ENCODE assay signal across 22 cellular contexts in the genomic region with DNA sequence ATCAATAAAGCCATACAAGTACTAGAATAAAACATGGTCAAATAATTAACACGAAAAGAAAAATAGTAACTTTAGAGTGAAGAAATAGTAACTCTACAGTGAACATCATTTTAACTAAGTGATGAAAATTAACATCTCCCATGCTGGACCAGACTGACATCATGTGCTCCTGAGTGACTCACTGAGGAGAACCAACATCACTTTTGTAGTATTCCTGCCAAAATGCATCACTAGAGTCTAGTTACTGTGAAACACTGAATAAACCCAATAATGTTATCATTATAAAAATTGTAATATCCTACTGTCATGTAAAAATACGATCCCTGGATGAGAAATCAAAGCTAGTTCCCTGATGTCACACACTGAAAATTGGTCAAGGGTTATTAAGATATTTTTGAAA.
"Had no signal": no experiment of that assay in that cellular context is flagged by ENCODE, and none has a peak within 500 bp of the region (broad histone marks: within the 10 kb centered on the region; RNA-seq: fewer than 3 reads in every experiment).

No MANE protein-coding gene starts in this region.

- H3K9me3 ChIP-seq: esophagus squamous epithelium, gastroesophageal sphincter, left ventricle myocardium inferior, pancreas, spleen, testis, transverse colon had no signal

- H3K4me3 ChIP-seq: esophagus squamous epithelium, gastroesophageal sphincter, hepatocyte, left ventricle myocardium inferior, lung, neural progenitor cell, pancreas, spleen, testis, transverse colon had no signal

- ATAC-seq: gastroesophageal sphincter; left cardiac atrium; natural killer cell treated with Interleukin-12 subunit alpha and Interleukin-12 subunit beta and Interleukin-15 and Interleukin-18, amount 100 ng/mL, for 72 hours; pancreas; sciatic nerve; stimulated activated memory B cell treated with anti-CD40 and anti-IgM and Interleukin-4, amounts not matched to agents 10 μg/mL and 1 μg/mL and 100 μg/mL, for 72 hours had no signal

- H3K27me3 ChIP-seq: esophagus squamous epithelium, gastroesophageal sphincter, hepatocyte, neural progenitor cell, pancreas, spleen, testis, transverse colon had no signal

- H3K36me3 ChIP-seq: esophagus squamous epithelium, gastroesophageal sphincter, left ventricle myocardium inferior, neural progenitor cell, pancreas, spleen, transverse colon had no signal

- H3K27ac ChIP-seq: esophagus squamous epithelium, gastroesophageal sphincter, hepatocyte, left ventricle myocardium inferior, neural progenitor cell, pancreas, spleen, testis, transverse colon had no signal

- H3K4me1 ChIP-seq: esophagus squamous epithelium, gastroesophageal sphincter, left ventricle myocardium inferior, neural progenitor cell, pancreas, spleen, testis, transverse colon had no signal

- DNase-seq: cerebellar nuclear complex; esophagus squamous epithelium; kidney; left cardiac atrium; left ventricle myocardium inferior; mesenchymal stem cell; midbrain; nucleus accumbens; pancreas; spleen; stimulated activated CD4-positive, alpha-beta T cell treated with anti-CD3 and anti-CD28 coated beads, Interleukin-15, amount 100 ng/mL, for 24 hours; stimulated activated CD4-positive, alpha-beta T cell treated with anti-CD3 and anti-CD28 coated beads, Interleukin-1b, Interleukin-23, amount 100 ng/mL, for 48 hours; stimulated activated CD4-positive, alpha-beta T cell treated with anti-CD3 and anti-CD28 coated beads, Interleukin-4, amount 100 ng/mL, for 24 hours; testis; transverse colon had no signal
